14 cellular contexts compared by ENCODE assay signal in the genomic region with DNA sequence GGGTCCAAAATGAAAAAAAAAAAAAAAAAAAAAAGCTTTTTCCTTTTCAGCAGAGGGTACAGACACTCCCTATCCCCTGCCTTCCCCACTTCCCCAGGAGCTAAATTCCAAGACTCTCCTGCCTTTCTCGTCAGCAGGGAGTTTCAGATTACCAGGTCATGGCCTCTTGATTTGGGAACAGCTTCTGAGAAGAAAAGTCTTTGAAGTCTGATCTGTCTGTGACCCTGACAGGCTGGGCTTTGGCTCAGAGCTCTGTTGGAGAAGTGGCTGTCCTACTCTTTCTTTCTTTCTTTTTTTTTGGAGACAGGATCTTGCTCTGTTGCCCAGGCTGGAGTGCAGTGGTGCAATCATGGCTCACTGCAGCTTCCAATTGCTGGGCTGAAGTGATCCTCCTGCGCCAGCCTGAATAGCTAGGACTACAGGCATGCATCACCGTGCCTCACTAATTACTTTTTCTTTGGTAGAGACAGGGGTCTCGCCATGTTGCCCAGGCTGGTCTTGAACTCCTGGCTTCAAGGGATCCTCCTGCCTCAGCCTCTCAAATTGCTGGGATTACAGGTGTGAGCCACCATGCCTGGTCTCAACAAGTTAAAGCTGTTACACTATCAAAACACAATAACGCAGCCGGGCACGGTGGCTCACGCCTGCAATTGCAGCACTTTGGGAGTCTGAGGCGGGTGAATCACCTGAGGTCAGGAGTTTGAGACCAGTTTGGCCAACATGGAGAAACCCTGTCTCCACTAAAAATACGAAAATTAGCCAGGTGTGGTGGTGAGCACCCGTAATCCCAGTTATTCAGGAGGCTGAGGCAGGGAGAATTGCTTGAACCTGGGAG. TPM values are rescaled to one million over a fixed set of nuclear protein-coding genes. Genes with fewer than 3 reads are reported as not detected.
DNase-seq lines count a peak whose midpoint lies in the region; TF ChIP-seq lines count a peak whose summit lies in the region.
"Had no signal": no experiment of that assay in that cellular context is flagged by ENCODE, and none has a peak within 500 bp of the region (broad histone marks: within the 10 kb centered on the region; RNA-seq: fewer than 3 reads in every experiment).

No MANE protein-coding gene starts in this region.

- no peak overlapping the region for H3K18ac ChIP-seq in trophoblast cell (ENCODE audit: low read length)

- peak overlapping the region; percentile 34 for H4K91ac ChIP-seq in trophoblast cell (ENCODE audit: low read depth, low read length)

- H2BK12ac ChIP-seq in trophoblast cell (ENCODE audit: low read length) = no peak overlapping the region

- in situ Hi-C loops in G401 (cut with HindIII; ENCODE audit: low sequenced_read_pairs) = no loop called here

- no peak overlapping the region for H2BK120ac ChIP-seq in trophoblast cell (ENCODE audit: insufficient read depth, low read length, poor library complexity)

- TF ChIP-seq CTCF in spleen (IDR thresholded peaks at IDR 0.05 in 8 of 11, conservative IDR thresholded peaks at IDR 0.05 in 3 of 11) = no peak

- H3K9ac ChIP-seq in trophoblast cell (ENCODE audit: low read length) = no peak overlapping the region
- H3K9ac ChIP-seq: BLaER1, KMS-11 had no signal

- H3K79me1 ChIP-seq in trophoblast cell (ENCODE audit: low read length) = peaks cover 7% of the 10 kb centered on the region

- DNase-seq in ELF-1 (ENCODE audit: low read depth, low spot score) (peak; percentile 82), iPS-NIHi11 (ENCODE audit: low spot score) (peak; percentile 41), trophoblast cell (peak; percentile 46 to 60), G401 (ENCODE audit: low spot score) (no peak), spleen (no peak)
- DNase-seq in activated CD8-positive, alpha-beta memory T cell treated with anti-CD3 and anti-CD28 coated beads, Interleukin-2, amount 50 U/mL, for 4 hours = no peak
- DNase-seq: 8988T; AML-193; CD8-positive, alpha-beta memory T cell; DMS53; IMR-90 had no signal

- no peak for TF ChIP-seq POLR2A in spleen (IDR thresholded peaks at IDR 0.05)

- H3K14ac ChIP-seq in trophoblast cell (ENCODE audit: low read length) = no peak overlapping the region

- H3K23ac ChIP-seq in trophoblast cell (ENCODE audit: low read length) = no peak overlapping the region

- H3K9me3 ChIP-seq in trophoblast cell (ENCODE audit: insufficient read depth, low read depth, low read length) (peaks cover 4% of the 10 kb centered on the region), spleen (no peaks in the 10 kb centered on the region)
- H3K9me3 ChIP-seq: BLaER1 had no signal

- H3K4me3 ChIP-seq in trophoblast cell (ENCODE audit: low read depth, low read length) = no peak overlapping the region
- no peak overlapping the region for H3K4me3 ChIP-seq in spleen
- H3K4me3 ChIP-seq: BLaER1 had no signal

- H3K27me3 ChIP-seq in trophoblast cell (ENCODE audit: insufficient read depth, low read length) (no peaks in the 10 kb centered on the region), spleen (replicated peaks in 1 of 7) (peaks cover 0 to 38% (median 0%) of the 10 kb centered on the region in 7 donors)
- H3K27me3 ChIP-seq: BLaER1 had no signal

- peak; percentile 28; the same call in 1 of the 2 replicates for TF ChIP-seq EP300 in Ishikawa (IDR thresholded peaks at IDR 0.05; ENCODE audit: borderline replicate concordance)

- no peak overlapping the region for H3K4me2 ChIP-seq in trophoblast cell (ENCODE audit: low read length)
- H3K4me2 ChIP-seq: BLaER1, KMS-11 had no signal

- no peak overlapping the region for H2BK5ac ChIP-seq in trophoblast cell (ENCODE audit: low read depth, low read length, poor library complexity)

- H2AK5ac ChIP-seq in trophoblast cell (ENCODE audit: low read length) = no peak overlapping the region

- H3K4ac ChIP-seq in trophoblast cell (ENCODE audit: low read depth, low read length) = no peak overlapping the region

- no peak for TF ChIP-seq RAD21 in Ishikawa (IDR thresholded peaks at IDR 0.05; ENCODE audit: low read depth)

- WGBS in trophoblast cell (ENCODE audit: extremely low coverage, insufficient coverage, insufficient read length) = no CpG with 5 or more reads among the region's 11 CpGs
- WGBS in spleen, 5 donors = 82 to 93% (median 88%) methylated on average over 11 of the region's 11 CpGs

- H3K36me3 ChIP-seq in trophoblast cell (ENCODE audit: control insufficient read depth in 1 of 2, insufficient read depth in 2 of 2, low read length in 2 of 2) = peaks cover 12 to 16% of the 10 kb centered on the region in 2 experiments
- no peaks in the 10 kb centered on the region for H3K36me3 ChIP-seq in spleen
- H3K36me3 ChIP-seq: BLaER1 had no signal

- H3K79me2 ChIP-seq in trophoblast cell (ENCODE audit: control insufficient read depth, insufficient read depth, low read length, poor library complexity) = no peaks in the 10 kb centered on the region

- H3K27ac ChIP-seq in trophoblast cell (ENCODE audit: low read depth, low read length) = no peak overlapping the region
- no peak overlapping the region for H3K27ac ChIP-seq in spleen
- H3K27ac ChIP-seq: BLaER1, KMS-11 had no signal

- peaks cover 3 to 15% of the 10 kb centered on the region in 2 experiments for H3K4me1 ChIP-seq in trophoblast cell (ENCODE audit: control insufficient read depth in 1 of 2, insufficient read depth in 2 of 2, low read length in 2 of 2)
- H3K4me1 ChIP-seq in spleen = no peaks in the 10 kb centered on the region
- H3K4me1 ChIP-seq: BLaER1 had no signal

- intact Hi-C loops in spleen (cut with DNase I; ENCODE audit: low total_unique reads) = no loop called here

- H4K12ac ChIP-seq in trophoblast cell (ENCODE audit: low read depth, low read length) = no peak overlapping the region

- H2AFZ ChIP-seq in trophoblast cell (ENCODE audit: insufficient read depth, low read length, poor library complexity) = no peak overlapping the region

- no peak overlapping the region for H4K8ac ChIP-seq in trophoblast cell (ENCODE audit: low read depth, low read length)

TF ChIP-seq in Ishikawa, 13 proteins besides CTCF, POLR2A, EP300 and RAD21:
- TF ChIP-seq FOXM1 (IDR thresholded peaks at IDR 0.05; ENCODE audit: borderline replicate concordance, low read depth) (no peak), CREB1 (IDR thresholded peaks at IDR 0.05; ENCODE audit: low read depth) (no peak), TAF1 (IDR thresholded peaks at IDR 0.05; ENCODE audit: low read depth) (no peak), CEBPB (IDR thresholded peaks at IDR 0.05) (no peak), NFIC (IDR thresholded peaks at IDR 0.05) (0 out of 2 replicates have a peak, but pooled peaks have one; percentile 29), TEAD4 (IDR thresholded peaks at IDR 0.05) (peak; percentile 28; the same call in 1 of the 2 replicates), REST (IDR thresholded peaks at IDR 0.05; ENCODE audit: low read depth) (no peak), EGR1 (IDR thresholded peaks at IDR 0.05) (no peak), ZBTB7A (IDR thresholded peaks at IDR 0.05; ENCODE audit: low read depth) (no peak), TCF12 (IDR thresholded peaks at IDR 0.05; ENCODE audit: low read depth) (no peak), MAX (IDR thresholded peaks at IDR 0.05) (no peak), USF1 (IDR thresholded peaks at IDR 0.05) (no peak)
TF ChIP-seq in Ishikawa: peak in this region for 2.

RNA-seq across cellular contexts. Expression of gene COL26A1, which starts 59.9 kb away (rescaled TPM):
- polyA plus RNA-seq in trophoblast cell (2013) = 121 and 128 TPM in 2 replicates
- 104 and 109 TPM in 2 replicates for total RNA-seq in G401 (2014; rRNA removed; shearing (Covaris generic))
- total RNA-seq in spleen = under 1 TPM in 3 of 7 donors, not detected in 4; 0.15 to 0.23 (median 0.19) TPM
- polyA plus RNA-seq in spleen = under 1 TPM; 0.22 to 0.32 (median 0.29) TPM
- total RNA-seq: CD8-positive, alpha-beta memory T cell; IMR-90 had no signal
- polyA plus RNA-seq: CD8-positive, alpha-beta memory T cell; IMR-90 had no signal

Comparison
In these comparisons a context has a peak if more than half of its experiments do, and no peak if none do; other contexts are left out.
1. DNase-seq: peak in ELF-1 (single experiment), iPS-NIHi11 (single experiment) and trophoblast cell (2 of 2); none in G401 (single experiment), spleen (single experiment) and activated CD8-positive, alpha-beta memory T cell treated with anti-CD3 and anti-CD28 coated beads, Interleukin-2, amount 50 U/mL, for 4 hours (single experiment).
2. RNA of gene COL26A1, which starts 59.9 kb away (total RNA-seq): 104 to 109 TPM in G401; 0.15 to 0.23 TPM in spleen; every median in the first group is over 10 times any median in the second.